Comparison of ENCODE assay signal across 33 cellular contexts in genomic region chr2:205614965-205615364, GRCh38.
"Had no signal": no experiment of that assay in that cellular context is flagged by ENCODE, and none has a peak within 500 bp of the region (broad histone marks: within the 10 kb centered on the region; RNA-seq: fewer than 3 reads in every experiment).

No MANE protein-coding gene starts in this region.

- H3K9me3 ChIP-seq: MG63 had no signal

- DNase-seq: Karpas-422, Kasumi-1, MG63, MM.1S, MV-4-11, NCI-H1048, NCI-H1092, NCI-H1092 treated with DMSO at 0.1 percent for 48 hours, NCI-H1105, NCI-H1105 treated with DMSO at 0.1 percent for 48 hours, NCI-H1417 treated with DMSO at 0.1 percent for 48 hours, NCI-H1436, NCI-H1436 treated with DMSO at 0.1 percent for 48 hours, NCI-H146, NCI-H1694, NCI-H1694 treated with DMSO at 0.1 percent for 48 hours, NCI-H187, NCI-H187 treated with DMSO at 0.1 percent for 48 hours, NCI-H1930, NCI-H2029, NCI-H2029 treated with DMSO at 0.1 percent for 48 hours, NCI-H2081, NCI-H2081 treated with DMSO at 0.1 percent for 48 hours, NCI-H2107, NCI-H2171, NCI-H2171 treated with DMSO at 0.1 percent for 48 hours, NCI-H2227 treated with DMSO at 0.1 percent for 48 hours, NCI-H226, NCI-H345, NCI-H446, NCI-H446 treated with DMSO at 0.1 percent for 48 hours, NCI-H510A had no signal

- H3K9ac ChIP-seq: KMS-11 had no signal

- H3K36me3 ChIP-seq: MG63 had no signal

- H3K4me3 ChIP-seq: MG63 had no signal

- H3K27ac ChIP-seq: KMS-11 had no signal

- H3K4me2 ChIP-seq: KMS-11 had no signal

- H3K27me3 ChIP-seq: MG63 had no signal
